Comparison of ENCODE assay signal across 8 cellular contexts in genomic region chr18:6414118-6414722, GRCh38. TPM values are rescaled to one million over a fixed set of nuclear protein-coding genes. Genes with fewer than 3 reads are reported as not detected.
DNase-seq lines count a peak whose midpoint lies in the region; ATAC-seq and TF ChIP-seq lines count a peak whose summit lies in the region.

No MANE protein-coding gene starts in this region.

- H3K27me3 Mint-ChIP-seq in memory B cell = peaks cover 12% of the 10 kb centered on the region
- peaks cover 46% of the 10 kb centered on the region for H3K27me3 Mint-ChIP-seq in CD4-positive, alpha-beta T cell

- no peak for TF ChIP-seq CTCF in CD4-positive, alpha-beta T cell (IDR thresholded peaks at IDR 0.05)

- peak; percentile 55 for DNase-seq in activated CD4-positive, alpha-beta T cell treated with anti-CD3 and anti-CD28 coated beads for 48 hours
- no peak for DNase-seq in activated CD4-positive, alpha-beta T cell treated with anti-CD3 and anti-CD28 coated beads, Interleukin-2, amount 50 U/mL, for 1 hour
- peak; percentile 8 for DNase-seq in SKM-1 treated with dmso at 0.1 percent for 144 hours (lab: John Stamatoyannopoulos, UW; ENCODE audit: unreplicated experiment)
- DNase-seq in memory B cell (ENCODE audit: low spot score in 2 of 2) = peak; percentile 32 to 40
- DNase-seq in stimulated activated CD8-positive, alpha-beta memory T cell treated with anti-CD3 and anti-CD28 coated beads, Interleukin-4, amount 100 ng/mL, for 48 hours = peak; percentile 42
- no peak for DNase-seq in CD4-positive, alpha-beta T cell

- peak overlapping the region; percentile 51 for H3K4me3 ChIP-seq in ectodermal cell (ENCODE audit: insufficient read depth, low read depth, low read length)

- CTCF ChIA-PET in CD4-positive, alpha-beta T cell (lab: Charles Lee) = no interaction called here

- no peaks in the 10 kb centered on the region for H3K9me3 Mint-ChIP-seq in memory B cell
- H3K9me3 Mint-ChIP-seq in CD4-positive, alpha-beta T cell = no peaks in the 10 kb centered on the region

- peak overlapping the region; percentile 72 for H3K4me3 Mint-ChIP-seq in memory B cell
- no peak overlapping the region for H3K4me3 Mint-ChIP-seq in CD4-positive, alpha-beta T cell

- peaks cover 48% of the 10 kb centered on the region for H3K27me3 ChIP-seq in ectodermal cell (ENCODE audit: control insufficient read depth, insufficient read depth, low read length, poor library complexity, severe bottlenecking)
- peaks cover 24% of the 10 kb centered on the region for H3K27me3 ChIP-seq in CD4-positive, alpha-beta T cell (ENCODE audit: control insufficient read depth, insufficient read depth, low read length)

- H3K27ac ChIP-seq in ectodermal cell (ENCODE audit: insufficient read depth, low read depth, low read length, poor library complexity, severe bottlenecking) = no peak overlapping the region
- no peak overlapping the region for H3K27ac ChIP-seq in CD4-positive, alpha-beta T cell (ENCODE audit: low read depth, low read length)

- H3K27ac Mint-ChIP-seq in memory B cell = no peak overlapping the region
- no peak overlapping the region for H3K27ac Mint-ChIP-seq in CD4-positive, alpha-beta T cell

- no peaks in the 10 kb centered on the region for H3K36me3 Mint-ChIP-seq in memory B cell
- H3K36me3 Mint-ChIP-seq in CD4-positive, alpha-beta T cell (ENCODE audit: low read depth) = no peaks in the 10 kb centered on the region

- POLR2A ChIA-PET in CD4-positive, alpha-beta T cell (lab: Charles Lee) = no interaction called here

- H3K4me1 Mint-ChIP-seq in memory B cell = peaks cover 14% of the 10 kb centered on the region
- no peaks in the 10 kb centered on the region for H3K4me1 Mint-ChIP-seq in CD4-positive, alpha-beta T cell (ENCODE audit: low read depth)

- WGBS in ectodermal cell, 2 experiments = 0 to 1% methylated on average over 68 of the region's 68 CpGs

- H3K36me3 ChIP-seq in ectodermal cell (ENCODE audit: control insufficient read depth, insufficient read depth, low read length) = no peaks in the 10 kb centered on the region

- intact Hi-C loops in CD4-positive, alpha-beta T cell (cut with DNase I, micrococcal nuclease) = no loop called here

- H3K4me1 ChIP-seq in ectodermal cell (ENCODE audit: control insufficient read depth, insufficient read depth, low read length) = peaks cover 3% of the 10 kb centered on the region

- peak; percentile 86 for ATAC-seq in HG02943 (IDR thresholded peaks at IDR 0.05; ENCODE audit: low read depth, unreplicated experiment)
- ATAC-seq in memory B cell (ENCODE audit: low read depth) = peak; percentile 84
- ATAC-seq in CD4-positive, alpha-beta T cell (ENCODE audit: poor library complexity) = no peak

- H3K9me3 ChIP-seq in ectodermal cell (ENCODE audit: control insufficient read depth, low read length) = no peaks in the 10 kb centered on the region
- H3K9me3 ChIP-seq in CD4-positive, alpha-beta T cell (ENCODE audit: control insufficient read depth, low read length) = no peaks in the 10 kb centered on the region

RNA-seq across cellular contexts. Expression of gene L3MBTL4, which starts 0.5 kb away (rescaled TPM):
- polyA plus RNA-seq in ectodermal cell (2013, experiment 1 of 4) = 0.15 TPM
- 0.34 TPM for polyA plus RNA-seq in ectodermal cell (2013, experiment 2 of 4)
- polyA plus RNA-seq in ectodermal cell (2013, experiment 3 of 4) = 0.32 TPM
- 0.45 TPM for polyA plus RNA-seq in ectodermal cell (2013, experiment 4 of 4)
- total RNA-seq in CD4-positive, alpha-beta T cell = under 1 TPM; 0.19 to 0.47 TPM

Comparison
In these comparisons a context has a peak if more than half of its experiments do, and no peak if none do; other contexts are left out.
1. DNase-seq: peak in activated CD4-positive, alpha-beta T cell treated with anti-CD3 and anti-CD28 coated beads for 48 hours (single experiment), SKM-1 treated with dmso at 0.1 percent for 144 hours (single experiment), memory B cell (2 of 2) and stimulated activated CD8-positive, alpha-beta memory T cell treated with anti-CD3 and anti-CD28 coated beads, Interleukin-4, amount 100 ng/mL, for 48 hours (single experiment); none in activated CD4-positive, alpha-beta T cell treated with anti-CD3 and anti-CD28 coated beads, Interleukin-2, amount 50 U/mL, for 1 hour (single experiment) and CD4-positive, alpha-beta T cell (0 of 10).